Comparison of ENCODE assay signal across 22 cellular contexts in genomic region chr11:71383461-71383860, GRCh38.
DNase-seq lines count a peak whose midpoint lies in the region; ATAC-seq and TF ChIP-seq lines count a peak whose summit lies in the region.
"Had no signal": no experiment of that assay in that cellular context is flagged by ENCODE, and none has a peak within 500 bp of the region (broad histone marks: within the 10 kb centered on the region; RNA-seq: fewer than 3 reads in every experiment).

No MANE protein-coding gene starts in this region.

- H3K27me3 Mint-ChIP-seq in MCF 10A (ENCODE audit: insufficient read depth, unreplicated experiment) = peaks cover 22% of the 10 kb centered on the region

- H3K4me3 Mint-ChIP-seq in MCF 10A (ENCODE audit: unreplicated experiment) = no peak overlapping the region
- H3K4me3 Mint-ChIP-seq: activated naive CD4-positive, alpha-beta T cell treated with anti-CD3 and anti-CD28 coated beads, Interleukin-2, amount 50 U/mL, for 24 hours; activated T-cell treated with anti-CD3 and anti-CD28 coated beads, Interleukin-2, amount 50 U/mL, for 4 hours; immature natural killer cell had no signal

- POLR2A ChIA-PET in MCF 10A (lab: Yijun Ruan, JAX) = no interaction called here

- CTCF ChIA-PET in MCF 10A (lab: Yijun Ruan, JAX) = interaction anchor here (0.7 to 1.4 kb wide), 2 partner anchors 10 to 89 kb away, joined by 3 read pairs; no protein-coding TSS in a partner anchor

- no TSS peak for BruUV-seq in MCF 10A (replicated peaks; lab: Mats Ljungman, UMichigan)

- intact Hi-C loops in MCF 10A (cut with micrococcal nuclease) = no loop called here

- DNase-seq in islet precursor cell (peak; percentile 16), cerebellar nuclear complex (lab: John Stamatoyannopoulos, UW) (no peak), DMS 273 (lab: John Stamatoyannopoulos, UW; ENCODE audit: unreplicated experiment) (no peak), MCF 10A (ENCODE audit: unreplicated experiment) (no peak), NCI-H1417 (lab: John Stamatoyannopoulos, UW) (no peak)
- DNase-seq: activated CD4-positive, alpha-beta T cell treated with anti-CD3 and anti-CD28 coated beads, Interleukin-2, amount 50 U/mL, for 4 hours; activated T-cell treated with anti-CD3 and anti-CD28 coated beads, Interleukin-2, amount 50 U/mL, for 4 hours; body of pancreas; COR-L47; immature natural killer cell; MG63; naive thymus-derived CD8-positive, alpha-beta T cell; NCI-H2081; NCI-H524; PC-3; SK-N-SH; stimulated activated CD4-positive, alpha-beta T cell treated with anti-CD3 and anti-CD28 coated beads, Interleukin-4, amount 100 ng/mL, for 24 hours; stimulated activated CD8-positive, alpha-beta memory T cell treated with anti-CD3 and anti-CD28 coated beads, Interleukin-4, amount 100 ng/mL, for 48 hours had no signal

- H3K4me1 Mint-ChIP-seq in MCF 10A (ENCODE audit: insufficient read depth, unreplicated experiment) = no peaks in the 10 kb centered on the region
- H3K4me1 Mint-ChIP-seq: activated naive CD4-positive, alpha-beta T cell treated with anti-CD3 and anti-CD28 coated beads, Interleukin-2, amount 50 U/mL, for 24 hours had no signal

- H3K36me3 Mint-ChIP-seq in MCF 10A (ENCODE audit: insufficient read depth, unreplicated experiment) = no peaks in the 10 kb centered on the region
- H3K36me3 Mint-ChIP-seq: activated naive CD4-positive, alpha-beta T cell treated with anti-CD3 and anti-CD28 coated beads, Interleukin-2, amount 50 U/mL, for 24 hours; immature natural killer cell had no signal

- peaks cover 21% of the 10 kb centered on the region for H3K9me3 Mint-ChIP-seq in MCF 10A (ENCODE audit: unreplicated experiment)
- H3K9me3 Mint-ChIP-seq: activated naive CD4-positive, alpha-beta T cell treated with anti-CD3 and anti-CD28 coated beads, Interleukin-2, amount 50 U/mL, for 24 hours; activated T-cell treated with anti-CD3 and anti-CD28 coated beads, Interleukin-2, amount 50 U/mL, for 4 hours had no signal

- no peak for TF ChIP-seq CTCF in MCF 10A (IDR thresholded peaks at IDR 0.05; ENCODE audit: unreplicated experiment)

- H3K27ac Mint-ChIP-seq in MCF 10A (ENCODE audit: low read depth, unreplicated experiment) = no peak overlapping the region
- H3K27ac Mint-ChIP-seq: activated naive CD4-positive, alpha-beta T cell treated with anti-CD3 and anti-CD28 coated beads, Interleukin-2, amount 50 U/mL, for 24 hours; immature natural killer cell; naive thymus-derived CD8-positive, alpha-beta T cell had no signal

- ATAC-seq in GM18517 (IDR thresholded peaks at IDR 0.05; ENCODE audit: unreplicated experiment) (peak; percentile 52), GM21423 (IDR thresholded peaks at IDR 0.05; ENCODE audit: unreplicated experiment) (peak; percentile 79), HG03159 (IDR thresholded peaks at IDR 0.05; ENCODE audit: unreplicated experiment) (peak; percentile 81)
- ATAC-seq: activated T-cell treated with anti-CD3 and anti-CD28 coated beads, Interleukin-2, amount 50 U/mL, for 4 hours; body of pancreas; naive thymus-derived CD8-positive, alpha-beta T cell; PC-3 had no signal
